ENCODE assay signal across 10 cellular contexts in genomic region chr17:48597492-48597774, GRCh38. TPM values are rescaled to one million over a fixed set of nuclear protein-coding genes. Genes with fewer than 3 reads are reported as not detected.
DNase-seq lines count a peak whose midpoint lies in the region; ATAC-seq and TF ChIP-seq lines count a peak whose summit lies in the region.
"Had no signal": no experiment of that assay in that cellular context is flagged by ENCODE, and none has a peak within 500 bp of the region (broad histone marks: within the 10 kb centered on the region; RNA-seq: fewer than 3 reads in every experiment).

No MANE protein-coding gene starts in this region.

- peak overlapping the region; percentile 63 for H3K4me3 Mint-ChIP-seq in activated CD8-positive, alpha-beta memory T cell treated with anti-CD3 and anti-CD28 coated beads, Interleukin-2, amount 10 ng/mL, durations not matched to agents 7 days and 5 days
- H3K4me3 Mint-ChIP-seq in activated naive CD8-positive, alpha-beta T cell treated with anti-CD3 and anti-CD28 coated beads, Interleukin-2, amount 10 ng/mL, durations not matched to agents 7 days and 5 days, result peak overlapping the region; percentile 83

- H3K27me3 Mint-ChIP-seq in activated CD8-positive, alpha-beta memory T cell treated with anti-CD3 and anti-CD28 coated beads, Interleukin-2, amount 10 ng/mL, durations not matched to agents 7 days and 5 days, result peaks cover 87% of the 10 kb centered on the region
- peaks cover 94% of the 10 kb centered on the region for H3K27me3 Mint-ChIP-seq in activated naive CD8-positive, alpha-beta T cell treated with anti-CD3 and anti-CD28 coated beads, Interleukin-2, amount 10 ng/mL, durations not matched to agents 7 days and 5 days

- DNase-seq in activated CD8-positive, alpha-beta memory T cell treated with anti-CD3 and anti-CD28 coated beads, Interleukin-2, amount 10 ng/mL, durations not matched to agents 7 days and 5 days, result no peak
- DNase-seq in activated CD8-positive, alpha-beta memory T cell treated with anti-CD3 and anti-CD28 coated beads, Interleukin-2, amount 50 U/mL, for 48 hours, result no peak
- DNase-seq in activated naive CD8-positive, alpha-beta T cell treated with anti-CD3 and anti-CD28 coated beads, Interleukin-2, amount 10 ng/mL, durations not matched to agents 7 days and 5 days, result no peak
- DNase-seq in lung (ENCODE audit: low spot score) (no peak), suprapubic skin (ENCODE audit: low spot score in 2 of 2) (no peak), NCI-H1417 (lab: John Stamatoyannopoulos, UW) (no peak), GF-D8 (lab: John Stamatoyannopoulos, UW) (no peak), NCI-H526 (lab: John Stamatoyannopoulos, UW) (no peak)
- DNase-seq: anterior cingulate cortex had no signal

- H3K36me3 Mint-ChIP-seq in activated CD8-positive, alpha-beta memory T cell treated with anti-CD3 and anti-CD28 coated beads, Interleukin-2, amount 10 ng/mL, durations not matched to agents 7 days and 5 days, result no peaks in the 10 kb centered on the region
- no peaks in the 10 kb centered on the region for H3K36me3 Mint-ChIP-seq in activated naive CD8-positive, alpha-beta T cell treated with anti-CD3 and anti-CD28 coated beads, Interleukin-2, amount 10 ng/mL, durations not matched to agents 7 days and 5 days

- ATAC-seq in activated CD8-positive, alpha-beta memory T cell treated with anti-CD3 and anti-CD28 coated beads, Interleukin-2, amount 10 ng/mL, durations not matched to agents 7 days and 5 days, result no peak
- ATAC-seq in activated naive CD8-positive, alpha-beta T cell treated with anti-CD3 and anti-CD28 coated beads, Interleukin-2, amount 10 ng/mL, durations not matched to agents 7 days and 5 days (ENCODE audit: low read depth), result no peak
- no peak for ATAC-seq in lung (ENCODE audit: insufficient read depth, low FRiP score)

- H3K4me3 ChIP-seq in lung (peak overlapping the region; percentile 49), suprapubic skin (peak overlapping the region; percentile 67)

- TF ChIP-seq POLR2A in suprapubic skin (IDR thresholded peaks at IDR 0.05), result no peak

- H3K9me3 Mint-ChIP-seq in activated CD8-positive, alpha-beta memory T cell treated with anti-CD3 and anti-CD28 coated beads, Interleukin-2, amount 10 ng/mL, durations not matched to agents 7 days and 5 days (ENCODE audit: low read depth), result no peaks in the 10 kb centered on the region
- no peaks in the 10 kb centered on the region for H3K9me3 Mint-ChIP-seq in activated naive CD8-positive, alpha-beta T cell treated with anti-CD3 and anti-CD28 coated beads, Interleukin-2, amount 10 ng/mL, durations not matched to agents 7 days and 5 days

- 1 to 2% methylated on average over 17 of the region's 17 CpGs for WGBS in lung, 2 donors
- 8% methylated on average over 5 of the region's 17 CpGs for WGBS in suprapubic skin

- H3K27ac ChIP-seq in lung (ENCODE audit: low read depth in 1 of 2, low read length in 1 of 2), result peak overlapping the region in 1 of 2 donors; percentile 81
- peak overlapping the region; percentile 81 for H3K27ac ChIP-seq in suprapubic skin
- H3K27ac ChIP-seq: neutrophil had no signal

- TF ChIP-seq EP300 in suprapubic skin (IDR thresholded peaks at IDR 0.05), result no peak

- POLR2A ChIA-PET in activated naive CD8-positive, alpha-beta T cell treated with anti-CD3 and anti-CD28 coated beads, Interleukin-2, amount 10 ng/mL, durations not matched to agents 7 days and 5 days (lab: Charles Lee), result no interaction called here

- CTCF ChIA-PET in activated CD8-positive, alpha-beta memory T cell treated with anti-CD3 and anti-CD28 coated beads, Interleukin-2, amount 10 ng/mL, durations not matched to agents 7 days and 5 days (lab: Charles Lee), result interaction anchor here (1.6 to 5.9 kb wide), 2 partner anchors 9 to 11 kb away, joined by 4 to 40 read pairs; partner anchors contain the start of gene HOXB7

- H3K9me3 ChIP-seq in lung (ENCODE audit: control insufficient read depth in 2 of 2, insufficient read depth in 1 of 2, low read length in 1 of 2) (no peaks in the 10 kb centered on the region), suprapubic skin (no peaks in the 10 kb centered on the region)
- H3K9me3 ChIP-seq: neutrophil had no signal

- no peak overlapping the region for H3K27ac Mint-ChIP-seq in activated CD8-positive, alpha-beta memory T cell treated with anti-CD3 and anti-CD28 coated beads, Interleukin-2, amount 10 ng/mL, durations not matched to agents 7 days and 5 days
- no peak overlapping the region for H3K27ac Mint-ChIP-seq in activated naive CD8-positive, alpha-beta T cell treated with anti-CD3 and anti-CD28 coated beads, Interleukin-2, amount 10 ng/mL, durations not matched to agents 7 days and 5 days

- H3K36me3 ChIP-seq in lung (ENCODE audit: control insufficient read depth in 2 of 2, insufficient read depth in 2 of 2, low read length in 2 of 2) (no peaks in the 10 kb centered on the region), suprapubic skin (peaks cover 3% of the 10 kb centered on the region)
- H3K36me3 ChIP-seq: neutrophil had no signal

- peaks cover 44% of the 10 kb centered on the region for H3K4me1 Mint-ChIP-seq in activated CD8-positive, alpha-beta memory T cell treated with anti-CD3 and anti-CD28 coated beads, Interleukin-2, amount 10 ng/mL, durations not matched to agents 7 days and 5 days
- peaks cover 39% of the 10 kb centered on the region for H3K4me1 Mint-ChIP-seq in activated naive CD8-positive, alpha-beta T cell treated with anti-CD3 and anti-CD28 coated beads, Interleukin-2, amount 10 ng/mL, durations not matched to agents 7 days and 5 days

- H3K4me1 ChIP-seq in lung (ENCODE audit: control insufficient read depth in 2 of 2, insufficient read depth in 2 of 2, low read length in 2 of 2) (peaks cover 0 to 4% of the 10 kb centered on the region in 2 donors), suprapubic skin (peaks cover 60% of the 10 kb centered on the region)

- TF ChIP-seq CTCF in lung (IDR thresholded peaks at IDR 0.05; ENCODE audit: control extremely low read depth, extremely low read depth), result no peak
- TF ChIP-seq CTCF in suprapubic skin (IDR thresholded peaks at IDR 0.05), result no peak

- peaks cover 6% of the 10 kb centered on the region for H3K27me3 ChIP-seq in lung (ENCODE audit: control insufficient read depth, insufficient read depth)
- H3K27me3 ChIP-seq in suprapubic skin, result peaks cover 75% of the 10 kb centered on the region

RNA-seq across cellular contexts. Expression of gene HOXB5, which starts 3.9 kb away (rescaled TPM):
- under 1 TPM in 1 of 2 experiments, not detected in 1; 0.16 TPM for total RNA-seq in activated CD8-positive, alpha-beta memory T cell treated with anti-CD3 and anti-CD28 coated beads, Interleukin-2, amount 10 ng/mL, durations not matched to agents 7 days and 5 days
- total RNA-seq in activated naive CD8-positive, alpha-beta T cell treated with anti-CD3 and anti-CD28 coated beads, Interleukin-2, amount 10 ng/mL, durations not matched to agents 7 days and 5 days, result not detected
- total RNA-seq in lung, result 1 to 10 TPM; 2.6 to 2.9 TPM
- 1 to 10 TPM; 1.8 TPM for polyA plus RNA-seq in lung
- total RNA-seq in suprapubic skin, result under 1 TPM in 2 of 4 donors, not detected in 2; 0.72 to 0.80 TPM

RNA-seq across cellular contexts. Expression of gene HOXB6, which starts 7.4 kb away (rescaled TPM):
- 1 to 10 TPM in 1 of 2 experiments, under 1 TPM in 1; 0.58 to 1.1 TPM for total RNA-seq in activated CD8-positive, alpha-beta memory T cell treated with anti-CD3 and anti-CD28 coated beads, Interleukin-2, amount 10 ng/mL, durations not matched to agents 7 days and 5 days
- not detected for total RNA-seq in activated naive CD8-positive, alpha-beta T cell treated with anti-CD3 and anti-CD28 coated beads, Interleukin-2, amount 10 ng/mL, durations not matched to agents 7 days and 5 days
- total RNA-seq in lung, result 1 to 10 TPM; 6.1 to 7.5 TPM
- 1 to 10 TPM; 5.3 to 5.4 TPM for polyA plus RNA-seq in lung
- 1 to 10 TPM in 2 of 4 donors, under 1 TPM in 1, not detected in 1; 0.39 to 4.5 (median 1.3) TPM for total RNA-seq in suprapubic skin

RNA-seq across cellular contexts. Expression of gene HOXB3, which starts 7.4 kb away (rescaled TPM):
- 10 to 100 TPM; 11.9 to 12.9 TPM for total RNA-seq in activated CD8-positive, alpha-beta memory T cell treated with anti-CD3 and anti-CD28 coated beads, Interleukin-2, amount 10 ng/mL, durations not matched to agents 7 days and 5 days
- total RNA-seq in activated naive CD8-positive, alpha-beta T cell treated with anti-CD3 and anti-CD28 coated beads, Interleukin-2, amount 10 ng/mL, durations not matched to agents 7 days and 5 days, result 10 to 100 TPM; 10.5 to 13.6 TPM
- 10 to 100 TPM in 1 of 2 donors, 1 to 10 TPM in 1; 8.6 to 21.1 TPM for total RNA-seq in lung
- 1 to 10 TPM; 1.9 to 4.9 TPM for polyA plus RNA-seq in lung
- 10 to 100 TPM in 1 of 4 donors, 1 to 10 TPM in 3; 2.3 to 20.8 (median 3.9) TPM for total RNA-seq in suprapubic skin

RNA-seq across cellular contexts. Expression of gene HOXB7, which starts 13.4 kb away (rescaled TPM):
- total RNA-seq in activated CD8-positive, alpha-beta memory T cell treated with anti-CD3 and anti-CD28 coated beads, Interleukin-2, amount 10 ng/mL, durations not matched to agents 7 days and 5 days, result 1 to 10 TPM; 1.7 TPM
- 1 to 10 TPM in 1 of 2 experiments, under 1 TPM in 1; 0.80 to 1.0 TPM for total RNA-seq in activated naive CD8-positive, alpha-beta T cell treated with anti-CD3 and anti-CD28 coated beads, Interleukin-2, amount 10 ng/mL, durations not matched to agents 7 days and 5 days
- total RNA-seq in lung, result 1 to 10 TPM in 1 of 2 donors, under 1 TPM in 1; 0.43 to 3.3 TPM
- polyA plus RNA-seq in lung, result 1 to 10 TPM; 1.2 to 3.3 TPM
- total RNA-seq in suprapubic skin, result 1 to 10 TPM in 3 of 4 donors, under 1 TPM in 1; 0.95 to 3.6 (median 2.4) TPM

RNA-seq across cellular contexts. Expression of gene HOXB8, which starts 17.7 kb away (rescaled TPM):
- total RNA-seq in activated CD8-positive, alpha-beta memory T cell treated with anti-CD3 and anti-CD28 coated beads, Interleukin-2, amount 10 ng/mL, durations not matched to agents 7 days and 5 days, result 1 to 10 TPM in 1 of 2 experiments, under 1 TPM in 1; 0.38 to 1.4 TPM
- total RNA-seq in activated naive CD8-positive, alpha-beta T cell treated with anti-CD3 and anti-CD28 coated beads, Interleukin-2, amount 10 ng/mL, durations not matched to agents 7 days and 5 days, result not detected
- total RNA-seq in lung (under 1 TPM in 1 of 2 donors, not detected in 1; 0.31 TPM), suprapubic skin (not detected)
- under 1 TPM; 0.08 to 0.10 TPM for polyA plus RNA-seq in lung
